Comparison of ENCODE assay signal across 13 cellular contexts in genomic region chr1:169796411-169796810, GRCh38. TPM values are rescaled to one million over a fixed set of nuclear protein-coding genes. Genes with fewer than 3 reads are reported as not detected.
A peak's percentile ranks its signal among the peaks of the same experiment; 100 is the strongest.
DNase-seq lines count a peak whose midpoint lies in the region; ATAC-seq and TF ChIP-seq lines count a peak whose summit lies in the region.
"Had no signal": no experiment of that assay in that cellular context is flagged by ENCODE, and none has a peak within 500 bp of the region (broad histone marks: within the 10 kb centered on the region; RNA-seq: fewer than 3 reads in every experiment).

No MANE protein-coding gene starts in this region.

- CTCF ChIA-PET in activated naive CD4-positive, alpha-beta T cell treated with anti-CD3 and anti-CD28 coated beads, Interleukin-2, amount 10 ng/mL, durations not matched to agents 7 days and 5 days (lab: Charles Lee) = interaction anchor here (1.7 to 1.8 kb wide), 2 partner anchors 14 to 84 kb away, joined by 4 to 5 read pairs; no protein-coding TSS in a partner anchor
- CTCF ChIA-PET in OCI-LY7 (lab: Charles Lee; ENCODE audit: unreplicated experiment) = no interaction called here

- no peak for DNase-seq in activated naive CD4-positive, alpha-beta T cell treated with anti-CD3 and anti-CD28 coated beads, Interleukin-2, amount 10 ng/mL, durations not matched to agents 7 days and 5 days
- no peak for DNase-seq in activated naive CD4-positive, alpha-beta T cell (lab: John Stamatoyannopoulos, UW)
- no peak for DNase-seq in OCI-LY7 (ENCODE audit: low spot score)
- DNase-seq in endothelial cell (ENCODE audit: low spot score) = no peak
- no peak for DNase-seq in stimulated activated naive B cell treated with anti-CD40 and anti-IgM and Interleukin-4, amounts not matched to agents 10 μg/mL and 1 μg/mL and 100 μg/mL, for 72 hours
- DNase-seq in NCI-H748 (lab: John Stamatoyannopoulos, UW; ENCODE audit: unreplicated experiment) = no peak
- no peak for DNase-seq in posterior vena cava (ENCODE audit: low spot score)
- DNase-seq in left colon = no peak
- DNase-seq: NCI-H1092; NCI-H748 treated with DMSO at 0.1 percent for 48 hours; stimulated activated naive CD4-positive, alpha-beta T cell had no signal

- no peaks in the 10 kb centered on the region for H3K9me3 Mint-ChIP-seq in activated naive CD4-positive, alpha-beta T cell treated with anti-CD3 and anti-CD28 coated beads, Interleukin-2, amount 10 ng/mL, durations not matched to agents 7 days and 5 days
- H3K9me3 Mint-ChIP-seq in endothelial cell (ENCODE audit: unreplicated experiment) = no peaks in the 10 kb centered on the region
- H3K9me3 Mint-ChIP-seq in stimulated activated naive B cell treated with anti-CD40 and anti-IgM and Interleukin-4, amounts not matched to agents 10 μg/mL and 1 μg/mL and 100 μg/mL, for 72 hours = no peaks in the 10 kb centered on the region

- no TSS peak for BruUV-seq in OCI-LY7 (replicated peaks; lab: Mats Ljungman, UMichigan)

- peak overlapping the region; percentile 78 for H3K4me2 ChIP-seq in OCI-LY7 (ENCODE audit: low read length)

- H3K4me3 ChIP-seq in OCI-LY7 (ENCODE audit: low read depth, low read length, poor library complexity, severe bottlenecking) = peak overlapping the region; percentile 85

- peaks cover 71% of the 10 kb centered on the region for H3K4me1 Mint-ChIP-seq in activated naive CD4-positive, alpha-beta T cell treated with anti-CD3 and anti-CD28 coated beads, Interleukin-2, amount 10 ng/mL, durations not matched to agents 7 days and 5 days
- peaks cover 18% of the 10 kb centered on the region for H3K4me1 Mint-ChIP-seq in endothelial cell (ENCODE audit: unreplicated experiment)
- peaks cover 19 to 41% of the 10 kb centered on the region in 2 donors for H3K4me1 Mint-ChIP-seq in stimulated activated naive B cell treated with anti-CD40 and anti-IgM and Interleukin-4, amounts not matched to agents 10 μg/mL and 1 μg/mL and 100 μg/mL, for 72 hours

- no peak for ATAC-seq in stimulated activated naive B cell treated with anti-CD40 and anti-IgM and Interleukin-4, amounts not matched to agents 10 μg/mL and 1 μg/mL and 100 μg/mL, for 72 hours (replicated peaks)
- ATAC-seq in left colon = no peak

- H3K4me1 ChIP-seq in OCI-LY7 (ENCODE audit: insufficient read depth, low read length, poor library complexity, severe bottlenecking) = peaks cover 60% of the 10 kb centered on the region

- H2AFZ ChIP-seq in OCI-LY7 (ENCODE audit: low read length) = no peak overlapping the region

- H3K27me3 Mint-ChIP-seq in activated naive CD4-positive, alpha-beta T cell treated with anti-CD3 and anti-CD28 coated beads, Interleukin-2, amount 10 ng/mL, durations not matched to agents 7 days and 5 days = no peaks in the 10 kb centered on the region
- H3K27me3 Mint-ChIP-seq in endothelial cell (ENCODE audit: unreplicated experiment) = peaks cover 5% of the 10 kb centered on the region
- H3K27me3 Mint-ChIP-seq in stimulated activated naive B cell treated with anti-CD40 and anti-IgM and Interleukin-4, amounts not matched to agents 10 μg/mL and 1 μg/mL and 100 μg/mL, for 72 hours = no peaks in the 10 kb centered on the region

- peaks cover 59% of the 10 kb centered on the region for H3K36me3 Mint-ChIP-seq in activated naive CD4-positive, alpha-beta T cell treated with anti-CD3 and anti-CD28 coated beads, Interleukin-2, amount 10 ng/mL, durations not matched to agents 7 days and 5 days
- H3K36me3 Mint-ChIP-seq in endothelial cell (ENCODE audit: low read depth, unreplicated experiment) = peaks cover 5% of the 10 kb centered on the region
- peaks cover 14% of the 10 kb centered on the region in 2 donors for H3K36me3 Mint-ChIP-seq in stimulated activated naive B cell treated with anti-CD40 and anti-IgM and Interleukin-4, amounts not matched to agents 10 μg/mL and 1 μg/mL and 100 μg/mL, for 72 hours

- intact Hi-C loops in OCI-LY7 (cut with micrococcal nuclease; ENCODE audit: unreplicated experiment) = loop anchor here (5.0 to 10.0 kb wide), 3 partner anchors 114 to 738 kb away; partner anchors contain the start of genes BLZF1, GORAB and NME7
- intact Hi-C loops in posterior vena cava (cut with DNase I) = no loop called here
- intact Hi-C loops in left colon (cut with DNase I, micrococcal nuclease) = no loop called here

- H3K27ac Mint-ChIP-seq in activated naive CD4-positive, alpha-beta T cell treated with anti-CD3 and anti-CD28 coated beads, Interleukin-2, amount 10 ng/mL, durations not matched to agents 7 days and 5 days = peak overlapping the region; percentile 92
- H3K27ac Mint-ChIP-seq in endothelial cell (ENCODE audit: unreplicated experiment) = no peak overlapping the region
- H3K27ac Mint-ChIP-seq in stimulated activated naive B cell treated with anti-CD40 and anti-IgM and Interleukin-4, amounts not matched to agents 10 μg/mL and 1 μg/mL and 100 μg/mL, for 72 hours = peak overlapping the region; percentile 72

- no peaks in the 10 kb centered on the region for H3K9me3 ChIP-seq in OCI-LY7 (ENCODE audit: low read length)
- H3K9me3 ChIP-seq: esophagus muscularis mucosa had no signal

- H4K20me1 ChIP-seq in OCI-LY7 (ENCODE audit: insufficient read depth, low read length) = no peaks in the 10 kb centered on the region

- H3K9me2 ChIP-seq in OCI-LY7 (ENCODE audit: insufficient read depth, low read length) = no peaks in the 10 kb centered on the region

- peaks cover 76% of the 10 kb centered on the region for H3K79me2 ChIP-seq in OCI-LY7 (ENCODE audit: insufficient read depth, low read depth, low read length)

- peak overlapping the region; percentile 91 for H3K4me3 Mint-ChIP-seq in activated naive CD4-positive, alpha-beta T cell treated with anti-CD3 and anti-CD28 coated beads, Interleukin-2, amount 10 ng/mL, durations not matched to agents 7 days and 5 days
- H3K4me3 Mint-ChIP-seq in endothelial cell (ENCODE audit: unreplicated experiment) = peak overlapping the region; percentile 29
- peak overlapping the region; percentile 95 to 97 for H3K4me3 Mint-ChIP-seq in stimulated activated naive B cell treated with anti-CD40 and anti-IgM and Interleukin-4, amounts not matched to agents 10 μg/mL and 1 μg/mL and 100 μg/mL, for 72 hours

- H3K36me3 ChIP-seq in OCI-LY7 (ENCODE audit: insufficient read depth, low read length) = peaks cover 57% of the 10 kb centered on the region
- H3K36me3 ChIP-seq: cardiac muscle cell, esophagus muscularis mucosa had no signal

- POLR2A ChIA-PET in OCI-LY7 (lab: Charles Lee) = interaction anchor here (0.7 to 4.3 kb wide), 7 partner anchors 38 to 688 kb away, joined by 3 to 24 read pairs (median 4); partner anchors contain the start of gene SCYL3

- TF ChIP-seq CTCF in OCI-LY7 (conservative IDR thresholded peaks at IDR 0.05; ENCODE audit: low read length) (no peak), endothelial cell (IDR thresholded peaks at IDR 0.05; ENCODE audit: unreplicated experiment) (no peak)

- peak overlapping the region; percentile 59 for H3K27ac ChIP-seq in OCI-LY7 (ENCODE audit: low read depth, low read length, poor library complexity, severe bottlenecking)
- H3K27ac ChIP-seq: cardiac muscle cell, esophagus muscularis mucosa had no signal

RNA-seq across cellular contexts. Expression of gene METTL18, which starts 1.7 kb away (rescaled TPM):
- 10.6 and 12.6 TPM in 2 replicates for total RNA-seq in OCI-LY7 (2014; rRNA removed; shearing (Covaris generic))
- 8.1 and 8.7 TPM in 2 replicates for total RNA-seq in OCI-LY7 (2022)
- 7.0 TPM for total RNA-seq in endothelial cell (ENCODE audit: unreplicated experiment)
- total RNA-seq in posterior vena cava = 1 to 10 TPM; 5.0 to 6.7 TPM
- total RNA-seq in left colon = 1 to 10 TPM; 4.9 to 7.5 TPM

Comparison
In these comparisons a context has a peak if more than half of its experiments do, and no peak if none do; other contexts are left out.
1. H3K4me3 Mint-ChIP-seq: peak in every context shown above with its lines; median percentile 96 in stimulated activated naive B cell treated with anti-CD40 and anti-IgM and Interleukin-4, amounts not matched to agents 10 μg/mL and 1 μg/mL and 100 μg/mL, for 72 hours; 91 in activated naive CD4-positive, alpha-beta T cell treated with anti-CD3 and anti-CD28 coated beads, Interleukin-2, amount 10 ng/mL, durations not matched to agents 7 days and 5 days; 29 in endothelial cell.